In the genomic region with DNA sequence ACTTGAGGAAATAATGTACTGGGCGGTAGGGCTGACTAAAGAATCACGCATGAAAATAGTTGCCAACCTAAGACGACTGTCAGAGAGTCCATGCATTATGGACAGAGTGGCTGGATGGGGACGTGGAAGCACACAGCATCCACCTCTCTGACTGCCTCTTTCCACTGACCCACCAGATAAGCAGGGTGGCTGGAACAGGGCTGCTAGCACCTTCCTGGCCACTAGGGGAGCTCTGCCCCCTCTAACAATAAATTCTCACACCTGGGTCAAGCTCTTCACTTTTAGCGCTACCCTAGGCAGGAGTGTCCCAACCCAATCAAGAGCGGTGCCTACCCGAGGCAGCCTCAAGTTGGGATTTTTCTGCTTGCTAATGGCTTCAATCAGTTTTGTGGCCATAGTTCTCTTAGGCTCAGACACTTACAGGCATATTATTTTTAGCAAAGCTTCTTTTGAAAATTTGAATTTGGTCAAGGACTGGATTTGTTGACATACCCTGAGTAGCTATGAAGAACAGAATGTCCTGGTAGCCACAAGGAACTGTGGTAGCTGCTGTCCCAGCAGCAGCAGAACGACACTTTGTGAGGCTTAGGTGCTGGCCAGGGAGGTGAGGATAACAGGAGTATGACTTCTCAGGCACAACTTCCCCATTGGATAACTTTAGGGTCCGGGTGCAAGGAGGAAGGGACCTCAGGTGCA, we compare ENCODE assay signal across 9 cellular contexts. TPM values are rescaled to one million over a fixed set of nuclear protein-coding genes. Genes with fewer than 3 reads are reported as not detected.
A peak's percentile ranks its signal among the peaks of the same experiment; 100 is the strongest.
DNase-seq lines count a peak whose midpoint lies in the region; ATAC-seq and TF ChIP-seq lines count a peak whose summit lies in the region.
"Had no signal": no experiment of that assay in that cellular context is flagged by ENCODE, and none has a peak within 500 bp of the region (broad histone marks: within the 10 kb centered on the region; RNA-seq: fewer than 3 reads in every experiment).

No MANE protein-coding gene starts in this region.

- intact Hi-C loops in CD8-positive, alpha-beta T cell (cut with DNase I, micrococcal nuclease) = loop anchor here (1.0 to 2.0 kb wide), 5 partner anchors 34 to 92 kb away; a partner anchor contains a TSS

- no peak overlapping the region for H3K4me3 ChIP-seq in CD8-positive, alpha-beta T cell (ENCODE audit: low read depth, low read length)
- no peak overlapping the region for H3K4me3 ChIP-seq in astrocyte of the cerebellum (ENCODE audit: low read depth, low read length)
- H3K4me3 ChIP-seq: SJSA1 had no signal

- peak; percentile 97 for ATAC-seq in CD8-positive, alpha-beta T cell
- ATAC-seq in GM19023 (IDR thresholded peaks at IDR 0.05; ENCODE audit: unreplicated experiment) = peak; percentile 73
- no peak for ATAC-seq in HG02970 (IDR thresholded peaks at IDR 0.05; ENCODE audit: low FRiP score, unreplicated experiment)

- CTCF ChIA-PET in CD8-positive, alpha-beta T cell (lab: Charles Lee) = interaction anchor here (0.6 to 14.5 kb wide), 44 partner anchors 9 to 605 kb away, joined by 3 to 193 read pairs (median 6); a partner anchor contains a TSS

- H3K27ac ChIP-seq in CD8-positive, alpha-beta T cell (ENCODE audit: low read depth, low read length) = no peak overlapping the region
- H3K27ac ChIP-seq: SJSA1 had no signal

- POLR2A ChIA-PET in CD8-positive, alpha-beta T cell (lab: Charles Lee) = interaction anchor here (0.7 to 3.6 kb wide), 12 partner anchors 9 to 93 kb away, joined by 3 to 17 read pairs (median 4); a partner anchor contains a TSS

- peaks cover 38% of the 10 kb centered on the region for H3K36me3 ChIP-seq in CD8-positive, alpha-beta T cell (ENCODE audit: insufficient read depth, low read length)

- DNase-seq in CD8-positive, alpha-beta T cell = peak; percentile 34 to 73 (median 52)
- DNase-seq in HuH-7 (ENCODE audit: low spot score) = peak; percentile 90
- DNase-seq in T follicular helper cell (ENCODE audit: low read depth) = peak; percentile 28
- no peak for DNase-seq in astrocyte of the cerebellum (ENCODE audit: low read depth)
- peak; percentile 58 to 67 (median 65) for DNase-seq in immature natural killer cell
- DNase-seq in stimulated activated CD4-positive, alpha-beta T cell treated with anti-CD3 and anti-CD28 coated beads, Interleukin-15, amount 100 ng/mL, for 24 hours = peak; percentile 62

- no peaks in the 10 kb centered on the region for H3K9me3 ChIP-seq in CD8-positive, alpha-beta T cell (ENCODE audit: low read length)
- H3K9me3 ChIP-seq: SJSA1 had no signal

- in situ Hi-C loops in astrocyte of the cerebellum (cut with HindIII; ENCODE audit: low sequenced_read_pairs) = no loop called here

- H3K27me3 ChIP-seq in CD8-positive, alpha-beta T cell (ENCODE audit: insufficient read depth, low read length) = no peaks in the 10 kb centered on the region
- H3K27me3 ChIP-seq: SJSA1 had no signal

- peak; percentile 83 for TF ChIP-seq CTCF in CD8-positive, alpha-beta T cell (IDR thresholded peaks at IDR 0.05)
- TF ChIP-seq CTCF in astrocyte of the cerebellum (IDR thresholded peaks at IDR 0.05; ENCODE audit: low read depth, low read length, missing control alignments) = peak; percentile 97

- no peaks in the 10 kb centered on the region for H3K27me3 Mint-ChIP-seq in CD8-positive, alpha-beta T cell (ENCODE audit: low read depth)
- no peaks in the 10 kb centered on the region for H3K27me3 Mint-ChIP-seq in immature natural killer cell (ENCODE audit: low read depth in 3 of 3)

- H3K36me3 Mint-ChIP-seq in CD8-positive, alpha-beta T cell = no peaks in the 10 kb centered on the region
- H3K36me3 Mint-ChIP-seq in immature natural killer cell = peaks cover 5 to 13% (median 12%) of the 10 kb centered on the region in 3 donors

- H3K4me1 Mint-ChIP-seq in CD8-positive, alpha-beta T cell (ENCODE audit: low read depth) = peaks cover 6% of the 10 kb centered on the region
- H3K4me1 Mint-ChIP-seq in immature natural killer cell = peaks cover 14 to 15% of the 10 kb centered on the region in 2 donors

- H3K27ac Mint-ChIP-seq in CD8-positive, alpha-beta T cell = peak overlapping the region; percentile 62
- H3K27ac Mint-ChIP-seq in immature natural killer cell = peak overlapping the region; percentile 77 to 86 (median 84)

- H3K4me1 ChIP-seq in CD8-positive, alpha-beta T cell (ENCODE audit: insufficient read depth, low read length) = no peaks in the 10 kb centered on the region

- H3K4me3 Mint-ChIP-seq in CD8-positive, alpha-beta T cell = no peak overlapping the region
- no peak overlapping the region for H3K4me3 Mint-ChIP-seq in immature natural killer cell

- H3K9me3 Mint-ChIP-seq in CD8-positive, alpha-beta T cell = no peaks in the 10 kb centered on the region
- H3K9me3 Mint-ChIP-seq in immature natural killer cell = no peaks in the 10 kb centered on the region

RNA-seq across cellular contexts. Expression of a gene that starts 6.9 kb away (rescaled TPM):
- 10 to 100 TPM; 41.5 to 44.7 TPM for total RNA-seq in CD8-positive, alpha-beta T cell
- under 1 TPM in 1 of 3 donors, not detected in 2; 0.28 TPM for polyA plus RNA-seq in immature natural killer cell

RNA-seq across cellular contexts. Expression of a gene that starts 22.9 kb away (rescaled TPM):
- not detected for total RNA-seq in CD8-positive, alpha-beta T cell
- polyA plus RNA-seq in immature natural killer cell = not detected
- total RNA-seq: SJSA1 had no signal

RNA-seq across cellular contexts. Expression of a gene that starts 31.7 kb away (rescaled TPM):
- total RNA-seq in CD8-positive, alpha-beta T cell = under 1 TPM; 0.25 to 0.35 TPM
- 1 to 10 TPM in 2 of 3 donors, under 1 TPM in 1; 0.92 to 1.9 (median 1.1) TPM for polyA plus RNA-seq in immature natural killer cell

RNA-seq across cellular contexts. Expression of a gene that starts 35.3 kb away (rescaled TPM):
- 100 to 1,000 TPM; 128 to 129 TPM for total RNA-seq in CD8-positive, alpha-beta T cell
- polyA plus RNA-seq in immature natural killer cell = 100 to 1,000 TPM in 1 of 3 donors, 10 to 100 TPM in 2; 21.4 to 260 (median 61.5) TPM

RNA-seq across cellular contexts. Expression of a gene that starts 35.8 kb away (rescaled TPM):
- total RNA-seq in CD8-positive, alpha-beta T cell = 10 to 100 TPM; 13.1 to 14.2 TPM
- 10 to 100 TPM; 47.8 to 59.3 (median 50.0) TPM for polyA plus RNA-seq in immature natural killer cell
